20 cellular contexts compared by ENCODE assay signal in the genomic region with DNA sequence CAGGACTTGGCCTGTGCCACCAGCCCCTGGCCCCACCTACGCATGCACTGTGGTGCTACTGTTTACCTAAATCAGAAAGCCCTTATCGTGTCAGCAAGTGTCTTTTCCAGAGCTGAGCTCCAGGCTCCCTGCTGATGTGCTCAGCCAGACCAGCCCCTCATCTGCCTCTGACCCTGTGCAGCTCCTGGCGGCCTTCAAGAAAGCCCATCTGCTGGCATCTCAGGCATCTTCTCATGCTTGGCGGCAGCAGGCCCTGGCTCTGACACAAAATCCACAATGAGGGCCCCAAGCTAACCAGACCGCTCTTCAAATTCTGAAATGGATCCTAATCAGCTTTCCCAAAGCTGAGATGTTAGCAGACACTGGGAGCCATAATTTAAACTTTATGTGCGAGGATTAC.
"Had no signal": no experiment of that assay in that cellular context is flagged by ENCODE, and none has a peak within 500 bp of the region (broad histone marks: within the 10 kb centered on the region; RNA-seq: fewer than 3 reads in every experiment).

No MANE protein-coding gene starts in this region.

- DNase-seq: activated CD4-positive, alpha-beta T cell treated with anti-CD3 and anti-CD28 coated beads, Interleukin-2, amount 10 ng/mL, durations not matched to agents 24 days and 14 days; activated CD4-positive, CD25-positive, alpha-beta regulatory T cell; activated CD8-positive, alpha-beta memory T cell treated with anti-CD3 and anti-CD28 coated beads, Interleukin-2, amount 50 U/mL, for 48 hours; activated naive CD8-positive, alpha-beta T cell treated with anti-CD3 and anti-CD28 coated beads for 36 hours; amygdala; brain microvascular endothelial cell; cerebellar nuclear complex; dermis blood vessel endothelial cell; gastrocnemius medialis; islet precursor cell; left lung; natural killer cell; nucleus accumbens; posterior cingulate gyrus; stimulated activated CD4-positive, alpha-beta T cell treated with anti-CD3 and anti-CD28 coated beads, Interleukin-4, amount 100 ng/mL, for 4 hours; stimulated activated CD8-positive, alpha-beta memory T cell treated with anti-CD3 and anti-CD28 coated beads, Interleukin-4, amount 100 ng/mL, for 48 hours; stimulated activated naive CD4-positive, alpha-beta T cell treated with Interleukin-2 at 50 U/mL for 16 hours; SW 1271; upper lobe of left lung had no signal

- H3K4me3 ChIP-seq: gastrocnemius medialis, left lung, smooth muscle cell, upper lobe of left lung had no signal

- H3K36me3 ChIP-seq: brain microvascular endothelial cell, gastrocnemius medialis had no signal

- H3K27ac ChIP-seq: brain microvascular endothelial cell, gastrocnemius medialis, left lung, upper lobe of left lung had no signal

- H3K9me3 ChIP-seq: gastrocnemius medialis, left lung, upper lobe of left lung had no signal

- H3K27me3 ChIP-seq: brain microvascular endothelial cell, gastrocnemius medialis, left lung, upper lobe of left lung had no signal

- H3K4me1 ChIP-seq: gastrocnemius medialis had no signal

- ATAC-seq: gastrocnemius medialis, left lung, natural killer cell had no signal
